Comparison of ENCODE assay signal across 13 cellular contexts in genomic region chr4:24857996-24858395, GRCh38. TPM values are rescaled to one million over a fixed set of nuclear protein-coding genes. Genes with fewer than 3 reads are reported as not detected.
DNase-seq lines count a peak whose midpoint lies in the region; FAIRE-seq and TF ChIP-seq lines count a peak whose summit lies in the region.
"Had no signal": no experiment of that assay in that cellular context is flagged by ENCODE, and none has a peak within 500 bp of the region (broad histone marks: within the 10 kb centered on the region; RNA-seq: fewer than 3 reads in every experiment).

No MANE protein-coding gene starts in this region.

- H3K4me3 ChIP-seq in cardiac fibroblast (replicated peaks in 1 of 2; ENCODE audit: low read depth in 2 of 2, low read length in 2 of 2) (no peak overlapping the region), stomach smooth muscle (ENCODE audit: low read length in 2 of 2) (no peak overlapping the region)

- no peak for DNase-seq in GM12892 (ENCODE audit: insufficient read length)
- peak; percentile 52 to 75 for DNase-seq in cardiac fibroblast (ENCODE audit: low read depth in 2 of 2)
- DNase-seq in hepatic stellate cell (ENCODE audit: low spot score) = peak; percentile 53
- DNase-seq in activated CD4-positive, alpha-beta T cell treated with anti-CD3 and anti-CD28 coated beads for 4 hours = no peak
- DNase-seq in G401 (ENCODE audit: low spot score) = no peak
- DNase-seq in activated CD4-positive, alpha-beta T cell treated with anti-CD3 and anti-CD28 coated beads, Interleukin-2, amount 10 ng/mL, durations not matched to agents 24 days and 14 days = no peak
- DNase-seq in NCI-H1694 (lab: John Stamatoyannopoulos, UW) = no peak
- DNase-seq: activated CD4-positive, alpha-beta memory T cell treated with anti-CD3 and anti-CD28 coated beads for 36 hours; DMS53; SIG-M5 had no signal

- no peaks in the 10 kb centered on the region for H3K9me3 ChIP-seq in stomach smooth muscle (ENCODE audit: control insufficient read depth in 2 of 2, low read length in 2 of 2)
- H3K9me3 ChIP-seq: neutrophil had no signal

- no peaks in the 10 kb centered on the region for H3K27me3 Mint-ChIP-seq in activated CD4-positive, alpha-beta T cell treated with anti-CD3 and anti-CD28 coated beads, Interleukin-2, amount 10 ng/mL, durations not matched to agents 24 days and 14 days

- no peak for TF ChIP-seq POLR2A in GM12892 (IDR thresholded peaks at IDR 0.05; ENCODE audit: low read depth, low read length)

- TF ChIP-seq CTCF in cardiac fibroblast (IDR thresholded peaks at IDR 0.05; ENCODE audit: low read depth, low read length) = no peak

- peaks cover 16% of the 10 kb centered on the region for H3K4me1 ChIP-seq in stomach smooth muscle (ENCODE audit: control insufficient read depth, insufficient read depth, low read length)

- H3K36me3 Mint-ChIP-seq in activated CD4-positive, alpha-beta T cell treated with anti-CD3 and anti-CD28 coated beads, Interleukin-2, amount 10 ng/mL, durations not matched to agents 24 days and 14 days (ENCODE audit: low read depth) = no peaks in the 10 kb centered on the region
- H3K36me3 Mint-ChIP-seq: activated CD4-positive, alpha-beta memory T cell treated with anti-CD3 and anti-CD28 coated beads for 36 hours had no signal

- H3K27me3 ChIP-seq in stomach smooth muscle (ENCODE audit: control insufficient read depth in 1 of 2, insufficient read depth in 2 of 2, low read length in 2 of 2) = no peaks in the 10 kb centered on the region
- H3K27me3 ChIP-seq: neutrophil had no signal

- no peak overlapping the region for H3K4me3 Mint-ChIP-seq in activated CD4-positive, alpha-beta T cell treated with anti-CD3 and anti-CD28 coated beads, Interleukin-2, amount 10 ng/mL, durations not matched to agents 24 days and 14 days
- H3K4me3 Mint-ChIP-seq: activated CD4-positive, alpha-beta memory T cell treated with anti-CD3 and anti-CD28 coated beads for 36 hours had no signal

- no peak overlapping the region for H3K9ac ChIP-seq in stomach smooth muscle (ENCODE audit: low read length in 2 of 2)

- peaks cover 8% of the 10 kb centered on the region for H3K9me3 Mint-ChIP-seq in activated CD4-positive, alpha-beta T cell treated with anti-CD3 and anti-CD28 coated beads, Interleukin-2, amount 10 ng/mL, durations not matched to agents 24 days and 14 days

- no peaks in the 10 kb centered on the region for H3K36me3 ChIP-seq in stomach smooth muscle (ENCODE audit: control insufficient read depth in 2 of 2, insufficient read depth in 2 of 2, low read length in 2 of 2)
- H3K36me3 ChIP-seq: neutrophil had no signal

- peak; percentile 30 for FAIRE-seq in GM12892 (lab: Jason Lieb, UNC)
- FAIRE-seq: H1 had no signal

- intact Hi-C loops in activated CD4-positive, alpha-beta T cell treated with anti-CD3 and anti-CD28 coated beads, Interleukin-2, amount 10 ng/mL, durations not matched to agents 24 days and 14 days (cut with micrococcal nuclease) = no loop called here

- no peaks in the 10 kb centered on the region for H3K4me1 Mint-ChIP-seq in activated CD4-positive, alpha-beta T cell treated with anti-CD3 and anti-CD28 coated beads, Interleukin-2, amount 10 ng/mL, durations not matched to agents 24 days and 14 days

- peak overlapping the region; percentile 49 for H3K27ac ChIP-seq in stomach smooth muscle (ENCODE audit: low read length)
- H3K27ac ChIP-seq: neutrophil had no signal

- in situ Hi-C loops in G401 (cut with HindIII; ENCODE audit: low sequenced_read_pairs) = no loop called here

- no peak overlapping the region for H3K27ac Mint-ChIP-seq in activated CD4-positive, alpha-beta T cell treated with anti-CD3 and anti-CD28 coated beads, Interleukin-2, amount 10 ng/mL, durations not matched to agents 24 days and 14 days
- H3K27ac Mint-ChIP-seq: activated CD4-positive, alpha-beta memory T cell treated with anti-CD3 and anti-CD28 coated beads for 36 hours had no signal

RNA-seq across cellular contexts. Expression of gene CCDC149, which starts 54.8 kb away (rescaled TPM):
- 1.00 TPM for polyA plus RNA-seq in GM12892 (2012; ENCODE audit: missing spikeins)
- not detected in 2 replicates for total RNA-seq in G401 (2014; rRNA removed; shearing (Covaris generic))
- total RNA-seq in activated CD4-positive, alpha-beta T cell treated with anti-CD3 and anti-CD28 coated beads, Interleukin-2, amount 10 ng/mL, durations not matched to agents 24 days and 14 days = not detected in 2 replicates
- total RNA-seq: activated CD4-positive, alpha-beta memory T cell treated with anti-CD3 and anti-CD28 coated beads for 36 hours had no signal

Comparison
In these comparisons a context has a peak if more than half of its experiments do, and no peak if none do; other contexts are left out.
1. DNase-seq: peak in cardiac fibroblast (2 of 2) and hepatic stellate cell (single experiment); none in GM12892 (single experiment), activated CD4-positive, alpha-beta T cell treated with anti-CD3 and anti-CD28 coated beads for 4 hours (0 of 2), G401 (single experiment), activated CD4-positive, alpha-beta T cell treated with anti-CD3 and anti-CD28 coated beads, Interleukin-2, amount 10 ng/mL, durations not matched to agents 24 days and 14 days (single experiment) and NCI-H1694 (single experiment).